Comparison of ENCODE assay signal across 11 cellular contexts in the genomic region with DNA sequence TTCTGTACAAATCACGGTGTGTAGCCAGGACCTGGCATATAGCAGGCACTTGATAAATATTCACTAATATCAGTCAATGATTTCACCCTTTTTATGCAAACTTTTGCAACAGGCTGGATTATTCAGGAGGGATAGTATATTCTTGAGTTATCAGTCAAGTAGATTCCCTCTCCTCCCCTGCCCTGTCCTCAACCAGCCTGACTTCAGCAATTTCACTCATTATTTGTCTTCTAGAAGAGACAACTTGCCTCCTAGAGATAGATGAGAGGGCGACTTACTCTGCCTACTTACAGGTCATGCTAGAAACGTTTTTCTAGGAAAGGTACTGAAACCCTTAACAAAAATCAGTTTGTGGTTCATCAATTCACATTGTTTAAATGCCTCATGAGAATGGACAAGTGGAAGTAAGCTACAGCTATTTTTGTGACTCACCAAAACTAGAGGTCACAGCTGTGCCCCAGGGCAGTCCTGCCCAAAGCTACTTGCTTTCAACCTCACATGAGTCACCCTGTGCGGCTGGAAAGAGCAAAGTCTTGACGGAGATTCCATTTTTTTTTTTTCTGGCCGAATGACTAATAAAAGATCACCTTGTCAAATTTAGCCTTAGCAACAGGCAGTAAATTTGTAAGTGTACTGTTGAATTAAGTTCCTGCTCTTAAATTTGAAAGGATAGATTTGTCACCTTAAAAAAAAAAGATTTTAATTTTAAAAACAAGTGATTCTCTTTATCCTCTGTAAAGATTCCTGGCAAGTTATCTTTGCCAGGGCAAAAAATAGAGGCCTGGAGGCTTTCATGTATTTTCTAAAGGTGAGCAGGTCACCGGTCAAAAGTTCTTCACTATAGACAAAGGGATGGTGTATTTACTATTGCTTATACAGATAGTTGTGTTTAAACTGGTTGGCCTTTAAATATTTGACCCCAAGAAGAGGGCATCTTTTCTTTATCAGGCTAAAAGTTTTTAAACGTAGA.
A peak's percentile ranks its signal among the peaks of the same experiment; 100 is the strongest.
DNase-seq lines count a peak whose midpoint lies in the region; ATAC-seq and TF ChIP-seq lines count a peak whose summit lies in the region.
"Had no signal": no experiment of that assay in that cellular context is flagged by ENCODE, and none has a peak within 500 bp of the region (broad histone marks: within the 10 kb centered on the region; RNA-seq: fewer than 3 reads in every experiment).

No MANE protein-coding gene starts in this region.

- TF ChIP-seq POLR2A in sigmoid colon (IDR thresholded peaks at IDR 0.05), result no peak

- H3K9me3 ChIP-seq in sigmoid colon, result no peaks in the 10 kb centered on the region

- H3K27me3 Mint-ChIP-seq in naive thymus-derived CD8-positive, alpha-beta T cell, result peaks cover 0 to 21% (median 2%) of the 10 kb centered on the region in 5 donors

- WGBS in sigmoid colon, 2 donors, result 37 to 57% methylated on average over 8 of the region's 8 CpGs

- no peak for TF ChIP-seq CTCF in fibroblast of villous mesenchyme (IDR thresholded peaks at IDR 0.05; ENCODE audit: insufficient read depth, low read depth, low read length)
- no peak for TF ChIP-seq CTCF in sigmoid colon (IDR thresholded peaks at IDR 0.05)

- peak; percentile 55 for ATAC-seq in GM21723 (IDR thresholded peaks at IDR 0.05; ENCODE audit: unreplicated experiment)
- no peak for ATAC-seq in naive thymus-derived CD8-positive, alpha-beta T cell
- ATAC-seq in HG03460 (IDR thresholded peaks at IDR 0.05; ENCODE audit: unreplicated experiment), result no peak

- H3K36me3 Mint-ChIP-seq in naive thymus-derived CD8-positive, alpha-beta T cell, result no peaks in the 10 kb centered on the region
- H3K36me3 Mint-ChIP-seq: memory B cell had no signal

- H3K27ac ChIP-seq in sigmoid colon, result no peak overlapping the region

- H3K27ac Mint-ChIP-seq in naive thymus-derived CD8-positive, alpha-beta T cell, result no peak overlapping the region
- H3K27ac Mint-ChIP-seq: activated B cell treated with CpG ODN at 0.5 μM for 24 hours, memory B cell had no signal

- H3K9me3 Mint-ChIP-seq in naive thymus-derived CD8-positive, alpha-beta T cell, result no peaks in the 10 kb centered on the region
- H3K9me3 Mint-ChIP-seq: activated B cell treated with CpG ODN at 0.5 μM for 24 hours, memory B cell had no signal

- no peak overlapping the region for H3K4me3 Mint-ChIP-seq in naive thymus-derived CD8-positive, alpha-beta T cell
- H3K4me3 Mint-ChIP-seq: activated B cell treated with CpG ODN at 0.5 μM for 24 hours, memory B cell had no signal

- POLR2A ChIA-PET in naive thymus-derived CD8-positive, alpha-beta T cell (lab: Charles Lee), result no interaction called here

- intact Hi-C loops in sigmoid colon (cut with DNase I), result no loop called here

- DNase-seq in AG08395 (ENCODE audit: low spot score), result peak; percentile 90
- DNase-seq in NCI-H226, result peak; percentile 98
- DNase-seq in fibroblast of villous mesenchyme (ENCODE audit: low read depth), result peak; percentile 87
- no peak for DNase-seq in sigmoid colon
- no peak for DNase-seq in naive thymus-derived CD8-positive, alpha-beta T cell
- DNase-seq in COLO668 (lab: John Stamatoyannopoulos, UW; ENCODE audit: unreplicated experiment), result no peak
- DNase-seq: activated B cell treated with CpG ODN at 0.5 μM for 24 hours, GDM1 had no signal

- TF ChIP-seq EP300 in sigmoid colon (IDR thresholded peaks at IDR 0.05), result no peak

- no peaks in the 10 kb centered on the region for H3K27me3 ChIP-seq in sigmoid colon

- no peaks in the 10 kb centered on the region for H3K36me3 ChIP-seq in sigmoid colon

- no peaks in the 10 kb centered on the region for H3K4me1 Mint-ChIP-seq in naive thymus-derived CD8-positive, alpha-beta T cell
- H3K4me1 Mint-ChIP-seq: activated B cell treated with CpG ODN at 0.5 μM for 24 hours, memory B cell had no signal

- H3K4me3 ChIP-seq in fibroblast of villous mesenchyme (ENCODE audit: low read depth, low read length) (no peak overlapping the region), sigmoid colon (no peak overlapping the region)

- H3K4me1 ChIP-seq in sigmoid colon, result peaks cover 0 to 3% (median 0%) of the 10 kb centered on the region in 4 donors

Comparison
In these comparisons a context has a peak if more than half of its experiments do, and no peak if none do; other contexts are left out.
1. DNase-seq: peak in AG08395 (single experiment), NCI-H226 (single experiment) and fibroblast of villous mesenchyme (single experiment); none in sigmoid colon (single experiment), naive thymus-derived CD8-positive, alpha-beta T cell (0 of 10) and COLO668 (single experiment).